ENCODE assay signal across 3 cellular contexts in the genomic region with DNA sequence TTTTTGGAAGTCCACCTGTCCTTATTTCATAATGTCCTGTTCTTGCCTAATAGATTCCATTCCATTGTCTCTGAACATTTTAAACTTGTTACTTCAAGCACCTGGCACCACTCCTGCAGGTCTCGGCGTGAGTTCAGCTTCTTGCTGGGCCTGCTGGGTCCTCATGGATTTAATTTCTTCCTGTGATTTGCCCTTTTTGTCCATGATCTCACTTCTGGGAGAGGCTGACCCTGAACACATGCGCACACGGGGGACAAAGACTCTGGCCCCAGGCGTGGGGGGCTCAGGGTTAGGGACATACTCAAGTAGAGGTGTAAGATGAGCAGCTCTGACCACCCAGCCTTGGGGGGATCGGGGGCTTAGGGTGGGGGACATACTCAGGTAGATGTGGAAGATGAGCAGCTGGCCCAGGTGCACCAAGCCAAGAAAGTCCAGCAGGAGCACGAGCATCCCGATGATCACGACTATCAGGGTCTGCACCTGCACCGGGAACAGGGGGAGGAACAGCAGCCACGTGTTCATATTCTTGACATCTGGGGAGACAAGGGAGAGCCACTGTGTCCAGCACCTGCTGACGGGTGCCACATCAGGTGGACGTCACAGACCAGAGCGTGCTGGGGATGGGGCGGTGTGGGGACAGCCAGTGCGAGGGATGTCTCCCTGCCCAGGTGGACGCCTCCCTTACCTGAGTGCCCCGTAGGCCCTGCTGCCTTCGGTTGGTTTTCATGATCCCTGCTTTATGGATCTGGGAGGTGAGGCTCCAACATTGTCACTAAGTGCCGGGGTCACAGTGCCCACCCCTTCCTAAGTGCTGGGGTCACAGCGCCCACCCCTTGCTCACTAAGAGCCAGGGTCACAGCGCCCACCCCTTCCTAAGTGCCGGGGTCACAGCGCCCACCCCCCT. TPM values are rescaled to one million over a fixed set of nuclear protein-coding genes. Genes with fewer than 3 reads are reported as not detected.
"Had no signal": no experiment of that assay in that cellular context is flagged by ENCODE, and none has a peak within 500 bp of the region (broad histone marks: within the 10 kb centered on the region; RNA-seq: fewer than 3 reads in every experiment).

No MANE protein-coding gene starts in this region.

RNA-seq across cellular contexts. Expression of a gene that starts 55.8 kb away (rescaled TPM):
- total RNA-seq: activated CD4-positive, alpha-beta memory T cell treated with anti-CD3 and anti-CD28 coated beads, Interleukin-2, amount 10 ng/mL, durations not matched to agents 7 days and 5 days; dermis microvascular lymphatic vessel endothelial cell; SJSA1 had no signal
